7 cellular contexts compared by ENCODE assay signal in the genomic region with DNA sequence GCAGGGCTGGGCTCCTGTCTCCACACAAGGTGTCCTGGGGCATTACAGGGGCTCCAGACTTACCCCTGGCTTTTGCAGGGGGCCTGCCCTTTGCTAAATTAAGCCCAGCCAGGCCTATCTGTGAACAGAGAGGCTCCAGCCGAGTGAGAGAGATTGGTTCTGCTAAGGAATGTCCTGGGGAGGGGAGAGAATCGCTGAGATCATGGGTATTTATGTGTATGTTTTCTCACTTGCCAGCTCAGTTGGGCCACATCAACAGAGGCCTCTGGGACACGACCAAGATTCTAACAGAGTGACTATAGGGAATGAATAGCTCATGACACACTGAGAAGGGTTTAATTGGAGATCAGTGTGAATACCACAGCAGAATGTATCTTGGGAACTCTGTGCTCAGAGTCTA.
DNase-seq lines count a peak whose midpoint lies in the region; ATAC-seq, FAIRE-seq and TF ChIP-seq lines count a peak whose summit lies in the region.
"Not testable (repeated sequence)": the region's sequence is repeated elsewhere in the genome, so short reads cannot be mapped to it uniquely, and the experiment has no call there.

No MANE protein-coding gene starts in this region.

- not testable (repeated sequence) for H3K4me1 ChIP-seq in RWPE2 (ENCODE audit: insufficient read depth, poor library complexity, severe bottlenecking); body of pancreas; left lung; pancreas; thoracic aorta (ENCODE audit: control insufficient read depth in 1 of 2, low read depth in 2 of 2)

- H3K9me3 ChIP-seq in RWPE2 (ENCODE audit: severe bottlenecking); body of pancreas; left lung; pancreas; thoracic aorta: not testable (repeated sequence)

- not testable (repeated sequence) for H3K27me3 ChIP-seq in RWPE2 (ENCODE audit: insufficient read depth, poor library complexity, severe bottlenecking); body of pancreas; left lung; pancreas; thoracic aorta (replicated peaks; ENCODE audit: insufficient read depth)

- not testable (repeated sequence) for FAIRE-seq in pancreas (lab: Jason Lieb, UNC)

- H3K4me3 ChIP-seq in RWPE2 (ENCODE audit: severe bottlenecking); body of pancreas; left lung; pancreas; thoracic aorta: not testable (repeated sequence)

- ATAC-seq in RWPE2 (ENCODE audit: low read depth) (peak; percentile 57; the same call in 2 of the 3 replicates), body of pancreas (peak; percentile 59), Right ventricle myocardium inferior (peak; percentile 83), left cardiac atrium (peak; percentile 92 to 93), left lung (peak; percentile 64), pancreas (peak in 3 of 4 donors; percentile 36 to 58 (median 55)), thoracic aorta (ENCODE audit: insufficient number of reproducible peaks, low FRiP score, low read depth) (peak; percentile 97)

- H3K36me3 ChIP-seq in RWPE2 (ENCODE audit: low read depth); body of pancreas (replicated peaks in 1 of 2; ENCODE audit: insufficient read depth in 1 of 2, low read depth in 2 of 2); left lung; pancreas; thoracic aorta: not testable (repeated sequence)

- not testable (repeated sequence) for H3K27ac ChIP-seq in RWPE2 (ENCODE audit: poor library complexity, severe bottlenecking); body of pancreas; left lung; pancreas; thoracic aorta

- no CpG with 5 or more reads among the region's 3 CpGs for WGBS in body of pancreas, 2 donors
- no CpG with 5 or more reads among the region's 3 CpGs for WGBS in pancreas, 2 donors

- not testable (repeated sequence) for DNase-seq in RWPE2 (ENCODE audit: low spot score); body of pancreas; Right ventricle myocardium inferior (ENCODE audit: missing footprints); left cardiac atrium; left lung; pancreas; thoracic aorta (ENCODE audit: low spot score)

- intact Hi-C loops in body of pancreas (cut with DNase I); Right ventricle myocardium inferior (cut with DNase I); left cardiac atrium (cut with DNase I); left lung (cut with DNase I); pancreas (cut with DNase I): not testable (repeated sequence)

- TF ChIP-seq POLR2A in body of pancreas (IDR thresholded peaks at IDR 0.05) = not testable (repeated sequence)

- not testable (repeated sequence) for TF ChIP-seq CTCF in RWPE2 (IDR thresholded peaks at IDR 0.05; ENCODE audit: poor library complexity, severe bottlenecking); body of pancreas (IDR thresholded peaks at IDR 0.05); left lung (IDR thresholded peaks at IDR 0.05); pancreas (IDR thresholded peaks at IDR 0.05); thoracic aorta (IDR thresholded peaks at IDR 0.05)
